36 cellular contexts compared by ENCODE assay signal in genomic region chr12:49138999-49139398, GRCh38. TPM values are rescaled to one million over a fixed set of nuclear protein-coding genes. Genes with fewer than 3 reads are reported as not detected.
"Had no signal": no experiment of that assay in that cellular context is flagged by ENCODE, and none has a peak within 500 bp of the region (broad histone marks: within the 10 kb centered on the region; RNA-seq: fewer than 3 reads in every experiment).

No MANE protein-coding gene starts in this region.

- H3K27me3 Mint-ChIP-seq: activated B cell treated with CpG ODN at 0.5 μM for 24 hours; activated CD4-positive, alpha-beta memory T cell treated with anti-CD3 and anti-CD28 coated beads for 36 hours; activated CD4-positive, alpha-beta T cell treated with anti-CD3 and anti-CD28 coated beads, Interleukin-2, amount 10 ng/mL, durations not matched to agents 24 days and 14 days; activated CD8-positive, alpha-beta T cell treated with anti-CD3 and anti-CD28 coated beads for 36 hours; activated naive CD8-positive, alpha-beta T cell treated with anti-CD3 and anti-CD28 coated beads for 36 hours; activated T-helper 17 cell treated with anti-CD3 and anti-CD28 coated beads, Interleukin-2, amount 50 U/mL, for 72 hours; T-helper 17 cell had no signal

- FAIRE-seq: astrocyte, TTC549 had no signal

- H3K4me3 ChIP-seq: adrenal gland, body of pancreas, breast epithelium had no signal

- H3K9me3 Mint-ChIP-seq: activated B cell treated with CpG ODN at 0.5 μM for 24 hours; activated CD4-positive, alpha-beta memory T cell treated with anti-CD3 and anti-CD28 coated beads for 36 hours; activated CD4-positive, alpha-beta T cell treated with anti-CD3 and anti-CD28 coated beads, Interleukin-2, amount 10 ng/mL, durations not matched to agents 24 days and 14 days; activated CD8-positive, alpha-beta T cell treated with anti-CD3 and anti-CD28 coated beads for 36 hours; activated naive CD4-positive, alpha-beta T cell treated with anti-CD3 and anti-CD28 coated beads for 36 hours; activated naive CD4-positive, alpha-beta T cell treated with anti-CD3 and anti-CD28 coated beads, Interleukin-2, amount 50 U/mL, for 72 hours; activated naive CD8-positive, alpha-beta T cell treated with anti-CD3 and anti-CD28 coated beads for 36 hours; activated T-cell treated with anti-CD3 and anti-CD28 coated beads, Interleukin-2, amount 50 U/mL, for 4 hours; activated T-cell treated with anti-CD3 and anti-CD28 coated beads, Interleukin-2, amount 50 U/mL, for 72 hours; activated T-helper 1 cell treated with anti-CD3 and anti-CD28 coated beads, Interleukin-12 subunit alpha, Interleukin-12 subunit beta, Interleukin-2, Interleukin-4 antibody, amounts not matched to agents 30 ng/mL and 10 ng/mL and 1 ng/mL, durations not matched to agents 14 hours and 24 hours and 36 hours; activated T-helper 17 cell treated with anti-CD3 and anti-CD28 coated beads, Interleukin-2, amount 50 U/mL, for 72 hours had no signal

- H3K9me3 ChIP-seq: adrenal gland, body of pancreas, breast epithelium had no signal

- H3K36me3 ChIP-seq: adrenal gland, brain microvascular endothelial cell, breast epithelium had no signal

- ATAC-seq: activated naive CD4-positive, alpha-beta T cell treated with anti-CD3 and anti-CD28 coated beads, Interleukin-2, amount 50 U/mL, for 72 hours; activated T-cell treated with anti-CD3 and anti-CD28 coated beads, Interleukin-2, amount 50 U/mL, for 4 hours; activated T-cell treated with anti-CD3 and anti-CD28 coated beads, Interleukin-2, amount 50 U/mL, for 72 hours; activated T-helper 17 cell treated with anti-CD3 and anti-CD28 coated beads, Interleukin-2, amount 50 U/mL, for 72 hours; body of pancreas; T-helper 17 cell had no signal

- H3K4me3 Mint-ChIP-seq: activated B cell treated with CpG ODN at 0.5 μM for 24 hours; activated CD4-positive, alpha-beta memory T cell treated with anti-CD3 and anti-CD28 coated beads for 36 hours; activated CD4-positive, alpha-beta T cell treated with anti-CD3 and anti-CD28 coated beads, Interleukin-2, amount 10 ng/mL, durations not matched to agents 24 days and 14 days; activated CD8-positive, alpha-beta T cell treated with anti-CD3 and anti-CD28 coated beads for 36 hours; activated naive CD4-positive, alpha-beta T cell treated with anti-CD3 and anti-CD28 coated beads for 36 hours; activated naive CD8-positive, alpha-beta T cell treated with anti-CD3 and anti-CD28 coated beads for 36 hours; activated T-cell treated with anti-CD3 and anti-CD28 coated beads, Interleukin-2, amount 50 U/mL, for 4 hours; activated T-cell treated with anti-CD3 and anti-CD28 coated beads, Interleukin-2, amount 50 U/mL, for 72 hours; activated T-helper 1 cell treated with anti-CD3 and anti-CD28 coated beads, Interleukin-12 subunit alpha, Interleukin-12 subunit beta, Interleukin-2, Interleukin-4 antibody, amounts not matched to agents 30 ng/mL and 10 ng/mL and 1 ng/mL, durations not matched to agents 14 hours and 24 hours and 36 hours; activated T-helper 17 cell treated with anti-CD3 and anti-CD28 coated beads, Interleukin-2, amount 50 U/mL, for 72 hours; T-helper 17 cell had no signal

- H3K4me1 ChIP-seq: adrenal gland, body of pancreas, breast epithelium had no signal

- H3K36me3 Mint-ChIP-seq: activated naive CD4-positive, alpha-beta T cell treated with anti-CD3 and anti-CD28 coated beads, Interleukin-2, amount 50 U/mL, for 72 hours had no signal

- H3K27ac ChIP-seq: adrenal gland, body of pancreas, brain microvascular endothelial cell, breast epithelium, VCaP had no signal

- DNase-seq: activated B cell treated with CpG ODN at 0.5 μM for 24 hours; activated CD4-positive, alpha-beta memory T cell treated with anti-CD3 and anti-CD28 coated beads for 36 hours; activated CD4-positive, alpha-beta T cell treated with anti-CD3 and anti-CD28 coated beads for 4 hours; activated CD4-positive, alpha-beta T cell treated with anti-CD3 and anti-CD28 coated beads, Interleukin-2, amount 10 ng/mL, durations not matched to agents 24 days and 14 days; activated CD4-positive, alpha-beta T cell treated with anti-CD3 and anti-CD28 coated beads, Interleukin-2, amount 50 U/mL, for 1 hour; activated CD4-positive, alpha-beta T cell treated with anti-CD3 and anti-CD28 coated beads, Interleukin-2, amount 50 U/mL, for 4 hours; activated CD4-positive, CD25-positive, alpha-beta regulatory T cell treated with anti-CD3 and anti-CD28 coated beads, Interleukin-2, amount 50 U/mL, for 72 hours; activated CD8-positive, alpha-beta memory T cell treated with anti-CD3 and anti-CD28 coated beads, Interleukin-2, amount 50 U/mL, for 4 hours; activated effector memory CD4-positive, alpha-beta T cell treated with anti-CD3 and anti-CD28 coated beads, Interleukin-2, amount 50 U/mL, for 16 hours; activated gamma-delta T cell treated with Interleukin-2 at 50 U/mL for 16 hours; activated naive CD4-positive, alpha-beta T cell; activated naive CD4-positive, alpha-beta T cell treated with anti-CD3 and anti-CD28 coated beads for 36 hours; activated naive CD4-positive, alpha-beta T cell treated with anti-CD3 and anti-CD28 coated beads, Interleukin-2, amount 50 U/mL, for 16 hours; activated naive CD8-positive, alpha-beta T cell treated with anti-CD3 and anti-CD28 coated beads for 36 hours; activated T-cell treated with anti-CD3 and anti-CD28 coated beads for 4 hours; activated T-cell treated with anti-CD3 and anti-CD28 coated beads, Interleukin-2, amount 50 U/mL, for 1 hour; activated T-cell treated with anti-CD3 and anti-CD28 coated beads, Interleukin-2, amount 50 U/mL, for 4 hours; activated T-cell treated with anti-CD3 and anti-CD28 coated beads, Interleukin-2, amount 50 U/mL, for 72 hours; adrenal gland; amniotic stem cell; aorta; body of pancreas; brain microvascular endothelial cell; central memory CD4-positive, alpha-beta T cell; T-helper 17 cell; T1000 had no signal

- H3K27ac Mint-ChIP-seq: activated B cell treated with CpG ODN at 0.5 μM for 24 hours; activated CD4-positive, alpha-beta memory T cell treated with anti-CD3 and anti-CD28 coated beads for 36 hours; activated CD4-positive, alpha-beta T cell treated with anti-CD3 and anti-CD28 coated beads, Interleukin-2, amount 10 ng/mL, durations not matched to agents 24 days and 14 days; activated CD8-positive, alpha-beta T cell treated with anti-CD3 and anti-CD28 coated beads for 36 hours; activated naive CD4-positive, alpha-beta T cell treated with anti-CD3 and anti-CD28 coated beads for 36 hours; activated naive CD4-positive, alpha-beta T cell treated with anti-CD3 and anti-CD28 coated beads, Interleukin-2, amount 50 U/mL, for 72 hours; activated naive CD8-positive, alpha-beta T cell treated with anti-CD3 and anti-CD28 coated beads for 36 hours; activated T-cell treated with anti-CD3 and anti-CD28 coated beads, Interleukin-2, amount 50 U/mL, for 72 hours; activated T-helper 1 cell treated with anti-CD3 and anti-CD28 coated beads, Interleukin-12 subunit alpha, Interleukin-12 subunit beta, Interleukin-2, Interleukin-4 antibody, amounts not matched to agents 30 ng/mL and 10 ng/mL and 1 ng/mL, durations not matched to agents 14 hours and 24 hours and 36 hours; activated T-helper 17 cell treated with anti-CD3 and anti-CD28 coated beads, Interleukin-2, amount 50 U/mL, for 72 hours; T-helper 17 cell had no signal

RNA-seq across cellular contexts. Expression of gene DHH, which starts 44.4 kb away (rescaled TPM):
- total RNA-seq: activated CD4-positive, alpha-beta memory T cell treated with anti-CD3 and anti-CD28 coated beads for 36 hours; activated CD8-positive, alpha-beta memory T cell treated with anti-CD3 and anti-CD28 coated beads for 36 hours; activated naive CD8-positive, alpha-beta T cell treated with anti-CD3 and anti-CD28 coated beads for 36 hours; body of pancreas; T-helper 1 cell treated with Interleukin-12 subunit alpha and Interleukin-12 subunit beta and Interleukin-4 antibody, amounts not matched to agents 30 ng/mL and 1 ng/mL, for 36 hours had no signal
